ENCODE assay signal across 20 cellular contexts in genomic region chr3:120764206-120764605, GRCh38. TPM values are rescaled to one million over a fixed set of nuclear protein-coding genes. Genes with fewer than 3 reads are reported as not detected.
DNase-seq lines count a peak whose midpoint lies in the region; ATAC-seq and TF ChIP-seq lines count a peak whose summit lies in the region.
"Had no signal": no experiment of that assay in that cellular context is flagged by ENCODE, and none has a peak within 500 bp of the region (broad histone marks: within the 10 kb centered on the region; RNA-seq: fewer than 3 reads in every experiment).

No MANE protein-coding gene starts in this region.

- H3K4me1 Mint-ChIP-seq in WTC11, result peaks cover 77% of the 10 kb centered on the region
- peaks cover 39% of the 10 kb centered on the region for H3K4me1 Mint-ChIP-seq in nephron progenitor cell

- peak; percentile 6 for ATAC-seq in GM19023 (IDR thresholded peaks at IDR 0.05; ENCODE audit: unreplicated experiment)
- peak; percentile 11 for ATAC-seq in HG02759 (IDR thresholded peaks at IDR 0.05; ENCODE audit: unreplicated experiment)
- peak; percentile 91 for ATAC-seq in WTC11
- ATAC-seq in HG02852 (IDR thresholded peaks at IDR 0.05; ENCODE audit: unreplicated experiment), result no peak
- ATAC-seq in HG03378 (IDR thresholded peaks at IDR 0.05; ENCODE audit: unreplicated experiment), result no peak
- ATAC-seq: activated naive CD8-positive, alpha-beta T cell treated with anti-CD3 and anti-CD28 coated beads, Interleukin-2, amount 50 U/mL, for 24 hours; natural killer cell treated with Interleukin-12 subunit alpha and Interleukin-12 subunit beta and Interleukin-15 and Interleukin-18, amount 100 ng/mL, for 72 hours had no signal

- CTCF ChIA-PET in WTC11 (lab: Charles Lee), result interaction anchor here (0.9 to 1.3 kb wide), 5 partner anchors 23 to 205 kb away, joined by 3 to 6 read pairs (median 4); no protein-coding TSS in a partner anchor

- no peaks in the 10 kb centered on the region for H3K27me3 Mint-ChIP-seq in WTC11 (ENCODE audit: low read depth)
- no peaks in the 10 kb centered on the region for H3K27me3 Mint-ChIP-seq in nephron progenitor cell (ENCODE audit: low read depth, poor library complexity)
- H3K27me3 Mint-ChIP-seq: activated B cell treated with CpG ODN at 0.5 μM for 24 hours; activated naive CD8-positive, alpha-beta T cell treated with anti-CD3 and anti-CD28 coated beads, Interleukin-2, amount 50 U/mL, for 24 hours; memory B cell; natural killer cell treated with Interleukin-12 subunit alpha and Interleukin-12 subunit beta and Interleukin-15 and Interleukin-18, amount 100 ng/mL, for 72 hours had no signal

- H3K36me3 Mint-ChIP-seq in WTC11 (peaks cover 2% of the 10 kb centered on the region; the same call in 1 of the 2 replicates), nephron progenitor cell (ENCODE audit: low read depth) (peaks cover 28% of the 10 kb centered on the region)
- H3K36me3 Mint-ChIP-seq: natural killer cell treated with Interleukin-12 subunit alpha and Interleukin-12 subunit beta and Interleukin-15 and Interleukin-18, amount 100 ng/mL, for 72 hours had no signal

- H3K9me3 Mint-ChIP-seq in WTC11 (no peaks in the 10 kb centered on the region), nephron progenitor cell (peaks cover 12% of the 10 kb centered on the region)
- H3K9me3 Mint-ChIP-seq: activated B cell treated with CpG ODN at 0.5 μM for 24 hours; activated naive CD8-positive, alpha-beta T cell treated with anti-CD3 and anti-CD28 coated beads, Interleukin-2, amount 50 U/mL, for 24 hours; memory B cell; natural killer cell treated with Interleukin-12 subunit alpha and Interleukin-12 subunit beta and Interleukin-15 and Interleukin-18, amount 100 ng/mL, for 72 hours had no signal

- no peak overlapping the region for H3K4me3 Mint-ChIP-seq in WTC11
- H3K4me3 Mint-ChIP-seq in nephron progenitor cell, result no peak overlapping the region
- H3K4me3 Mint-ChIP-seq: activated B cell treated with CpG ODN at 0.5 μM for 24 hours; activated naive CD8-positive, alpha-beta T cell treated with anti-CD3 and anti-CD28 coated beads, Interleukin-2, amount 50 U/mL, for 24 hours; memory B cell; natural killer cell treated with Interleukin-12 subunit alpha and Interleukin-12 subunit beta and Interleukin-15 and Interleukin-18, amount 100 ng/mL, for 72 hours had no signal

- DNase-seq in WTC11 (ENCODE audit: low spot score) (no peak), nephron progenitor cell (peak; percentile 5), glomerular visceral epithelial cell (ENCODE audit: extremely low spot score) (no peak)
- DNase-seq: activated B cell treated with CpG ODN at 0.5 μM for 24 hours; activated naive CD8-positive, alpha-beta T cell treated with anti-CD3 and anti-CD28 coated beads, Interleukin-2, amount 50 U/mL, for 24 hours; BE2C; Calu3; effector CD4-positive, alpha-beta T cell; KBM-7; NCI-H1048; NCI-H345; Right ventricle myocardium superior; stimulated activated naive CD4-positive, alpha-beta T cell; T-helper 2 cell had no signal

- POLR2A ChIA-PET in WTC11 (lab: Charles Lee), result no interaction called here

- H3K27ac Mint-ChIP-seq in WTC11 (peak overlapping the region; percentile 67; the same call in 1 of the 2 replicates), nephron progenitor cell (peak overlapping the region; percentile 80)
- H3K27ac Mint-ChIP-seq: activated B cell treated with CpG ODN at 0.5 μM for 24 hours; activated naive CD8-positive, alpha-beta T cell treated with anti-CD3 and anti-CD28 coated beads, Interleukin-2, amount 50 U/mL, for 24 hours; memory B cell; natural killer cell treated with Interleukin-12 subunit alpha and Interleukin-12 subunit beta and Interleukin-15 and Interleukin-18, amount 100 ng/mL, for 72 hours had no signal

- TF ChIP-seq CTCF in WTC11 (IDR thresholded peaks at IDR 0.05), result no peak
- no peak for TF ChIP-seq CTCF in nephron progenitor cell (IDR thresholded peaks at IDR 0.05)

TF ChIP-seq in WTC11, 78 proteins besides CTCF, POLR2A, EP300 and RAD21:
- TF ChIP-seq NFATC4 (CRISPR knock-in tag; IDR thresholded peaks at IDR 0.05) (no peak), CREB1 (CRISPR knock-in tag; IDR thresholded peaks at IDR 0.05) (no peak), SOX15 (CRISPR knock-in tag; IDR thresholded peaks at IDR 0.05) (no peak), EMX1 (CRISPR knock-in tag; IDR thresholded peaks at IDR 0.05) (no peak), ZNF396 (CRISPR knock-in tag; IDR thresholded peaks at IDR 0.05; ENCODE audit: borderline replicate concordance) (no peak), ZNF317 (CRISPR knock-in tag; IDR thresholded peaks at IDR 0.05; ENCODE audit: borderline replicate concordance, low read depth) (no peak), ETV6 (CRISPR knock-in tag; IDR thresholded peaks at IDR 0.05) (no peak), NFE2L1 (CRISPR knock-in tag; IDR thresholded peaks at IDR 0.05) (no peak), ZNF263 (CRISPR knock-in tag; IDR thresholded peaks at IDR 0.05; ENCODE audit: low read depth) (no peak)
- TF ChIP-seq, protein P1, sequence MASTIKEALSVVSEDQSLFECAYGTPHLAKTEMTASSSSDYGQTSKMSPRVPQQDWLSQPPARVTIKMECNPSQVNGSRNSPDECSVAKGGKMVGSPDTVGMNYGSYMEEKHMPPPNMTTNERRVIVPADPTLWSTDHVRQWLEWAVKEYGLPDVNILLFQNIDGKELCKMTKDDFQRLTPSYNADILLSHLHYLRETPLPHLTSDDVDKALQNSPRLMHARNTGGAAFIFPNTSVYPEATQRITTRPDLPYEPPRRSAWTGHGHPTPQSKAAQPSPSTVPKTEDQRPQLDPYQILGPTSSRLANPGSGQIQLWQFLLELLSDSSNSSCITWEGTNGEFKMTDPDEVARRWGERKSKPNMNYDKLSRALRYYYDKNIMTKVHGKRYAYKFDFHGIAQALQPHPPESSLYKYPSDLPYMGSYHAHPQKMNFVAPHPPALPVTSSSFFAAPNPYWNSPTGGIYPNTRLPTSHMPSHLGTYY (CRISPR knock-in tag; IDR thresholded peaks at IDR 0.05), result no peak

RNA-seq across cellular contexts. Expression of gene GTF2E1, which starts 21.7 kb away (rescaled TPM):
- 64.5 to 78.0 TPM (median 72.4 TPM) in 3 replicates for total RNA-seq in WTC11 (2021)

RNA-seq across cellular contexts. Expression of gene RABL3, which starts 21.9 kb away (rescaled TPM):
- total RNA-seq in WTC11 (2021), result 15.0 to 18.2 TPM (median 16.6 TPM) in 3 replicates

Comparison
In these comparisons a context has a peak if more than half of its experiments do, and no peak if none do; other contexts are left out.
1. ATAC-seq: peak in GM19023 (single experiment), HG02759 (single experiment) and WTC11 (single experiment); none in HG02852 (single experiment) and HG03378 (single experiment).